8 cellular contexts compared by ENCODE assay signal in genomic region chr9:89999534-90000370, GRCh38.
DNase-seq lines count a peak whose midpoint lies in the region; ATAC-seq and TF ChIP-seq lines count a peak whose summit lies in the region.

No MANE protein-coding gene starts in this region.

- TF ChIP-seq CTCF in AG04449 (IDR thresholded peaks at IDR 0.05; ENCODE audit: insufficient read depth, low read length, missing control alignments) = no peak
- TF ChIP-seq CTCF in retinal pigment epithelial cell (conservative IDR thresholded peaks at IDR 0.05; ENCODE audit: low read depth, low read length) = no peak

- POLR2A ChIA-PET in AG04449 (lab: Yijun Ruan, JAX) = interaction anchor here (1.3 kb wide), 1 partner anchor 8 kb away, joined by 4 read pairs; no protein-coding TSS in a partner anchor

- peak overlapping the region; percentile 38 for H3K4me3 ChIP-seq in AG04449 (ENCODE audit: low read depth, low read length)
- no peak overlapping the region for H3K4me3 ChIP-seq in retinal pigment epithelial cell (ENCODE audit: low read length)

- peak; percentile 97 for ATAC-seq in GM19025 (IDR thresholded peaks at IDR 0.05; ENCODE audit: low read depth, unreplicated experiment)
- peak; percentile 98 for ATAC-seq in HG03159 (IDR thresholded peaks at IDR 0.05; ENCODE audit: unreplicated experiment)

- DNase-seq in AG04449 (ENCODE audit: low read depth, low spot score) (peak; percentile 17), NCI-H69 (lab: John Stamatoyannopoulos, UW) (peak; percentile 97), germinal center (ENCODE audit: low spot score) (peak; percentile 72), retinal pigment epithelial cell (ENCODE audit: low read depth) (peak; percentile 59), cortex of kidney (lab: John Stamatoyannopoulos, UW) (no peak)
- DNase-seq in activated T-helper 9 cell treated with anti-CD3 and anti-CD28 coated beads, Interleukin-2, amount 50 U/mL, for 16 hours (ENCODE audit: low read depth) = peak; percentile 28

- CTCF ChIA-PET in AG04449 (lab: Yijun Ruan, JAX) = interaction anchor here (1.0 to 1.8 kb wide), 3 partner anchors 397 to 399 kb away, joined by 3 to 6 read pairs (median 4); no protein-coding TSS in a partner anchor
